Comparison of ENCODE assay signal across 8 cellular contexts in the genomic region with DNA sequence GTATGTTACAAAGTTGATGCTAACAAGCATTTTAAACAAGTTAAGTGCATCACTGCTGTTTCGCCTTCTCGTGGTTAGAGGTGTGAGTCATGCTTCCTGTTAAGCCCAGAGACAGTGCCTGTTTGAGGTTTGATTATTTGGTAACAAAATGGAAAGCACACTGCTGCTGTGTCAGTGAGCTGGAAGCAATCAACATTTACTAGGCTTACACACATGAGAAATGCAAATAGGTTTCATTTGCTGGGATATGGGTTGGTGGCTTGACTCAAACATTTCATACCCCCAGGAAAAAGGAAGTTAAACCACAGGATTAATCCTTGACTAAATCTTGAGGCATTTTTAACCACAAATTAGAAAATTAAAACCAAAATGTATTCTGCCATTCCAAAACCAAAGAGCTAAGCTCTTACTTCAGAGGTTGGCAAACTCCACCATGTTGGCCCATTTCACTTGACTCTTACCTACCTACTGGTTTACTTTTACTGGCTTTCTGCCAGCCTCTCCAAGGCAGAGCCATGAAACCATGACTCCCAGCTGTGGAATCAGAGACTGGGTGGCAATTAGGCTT.
DNase-seq lines count a peak whose midpoint lies in the region; ATAC-seq and TF ChIP-seq lines count a peak whose summit lies in the region.

No MANE protein-coding gene starts in this region.

- WGBS in gastroesophageal sphincter (ENCODE audit: low coverage in 1 of 2), 2 donors: 37% methylated on average over 2 of the region's 2 CpGs; no CpG with 5 or more reads in 1 of the 2 donors

- no peaks in the 10 kb centered on the region for H3K9me3 ChIP-seq in A673 (ENCODE audit: low read depth, low read length, poor library complexity, severe bottlenecking)
- no peaks in the 10 kb centered on the region for H3K9me3 ChIP-seq in gastroesophageal sphincter

- POLR2A ChIA-PET in A673 (lab: Charles Lee; ENCODE audit: low non-redundant PET): interaction anchor here (0.7 kb wide), 1 partner anchor 64 kb away, joined by 6 read pairs; no protein-coding TSS in a partner anchor

- H3K4me1 ChIP-seq in A673 (ENCODE audit: insufficient read depth, low read length, poor library complexity, severe bottlenecking) (peaks cover 46% of the 10 kb centered on the region), gastroesophageal sphincter (peaks cover 0 to 21% (median 0%) of the 10 kb centered on the region in 3 donors)

- H3K4me3 ChIP-seq in A673 (ENCODE audit: low read depth, low read length, poor library complexity, severe bottlenecking) (peak overlapping the region; percentile 14), gastroesophageal sphincter (no peak overlapping the region)

- H3K27ac ChIP-seq in A673 (ENCODE audit: low read depth, low read length, poor library complexity, severe bottlenecking) (peak overlapping the region; percentile 93), gastroesophageal sphincter (no peak overlapping the region)

- TF ChIP-seq EP300 in gastroesophageal sphincter (IDR thresholded peaks at IDR 0.05): no peak

- DNase-seq in A673 (ENCODE audit: low spot score): peak; percentile 98
- DNase-seq in NOMO-1 (lab: John Stamatoyannopoulos, UW; ENCODE audit: unreplicated experiment in 2 of 2): peak; percentile 86 to 97
- peak; percentile 49 for DNase-seq in activated CD8-positive, alpha-beta memory T cell treated with anti-CD3 and anti-CD28 coated beads, Interleukin-2, amount 50 U/mL, for 4 hours
- peak; percentile 15 for DNase-seq in stimulated activated CD8-positive, alpha-beta memory T cell treated with anti-CD3 and anti-CD28 coated beads, Interleukin-15, amount 100 ng/mL, for 1 hour (ENCODE audit: low read depth)
- no peak for DNase-seq in DMS79 treated with DMSO at 0.1 percent for 48 hours (lab: John Stamatoyannopoulos, UW)

- H3K27me3 ChIP-seq in A673 (replicated peaks; ENCODE audit: insufficient read depth, low read depth, low read length, poor library complexity): no peaks in the 10 kb centered on the region
- H3K27me3 ChIP-seq in gastroesophageal sphincter: no peaks in the 10 kb centered on the region

- intact Hi-C loops in A673 (cut with micrococcal nuclease; ENCODE audit: unreplicated experiment): loop anchor here (2.0 to 5.0 kb wide), 5 partner anchors 59 to 837 kb away; a partner anchor contains a TSS

- H3K36me3 ChIP-seq in A673 (ENCODE audit: insufficient read depth, low read length, poor library complexity, severe bottlenecking) (no peaks in the 10 kb centered on the region), gastroesophageal sphincter (no peaks in the 10 kb centered on the region)

- CTCF ChIA-PET in A673 (lab: Charles Lee): interaction anchor here (0.6 to 0.9 kb wide), 2 partner anchors 169 to 841 kb away, joined by 3 to 4 read pairs; no protein-coding TSS in a partner anchor

- ATAC-seq in GM18511 (IDR thresholded peaks at IDR 0.05; ENCODE audit: unreplicated experiment): peak; percentile 80
- peak; percentile 100 for ATAC-seq in HG03139 (IDR thresholded peaks at IDR 0.05; ENCODE audit: unreplicated experiment)
- ATAC-seq in gastroesophageal sphincter: peak; percentile 41

- TF ChIP-seq CTCF in A673 (conservative IDR thresholded peaks at IDR 0.05; ENCODE audit: low read depth, low read length): no peak
- no peak for TF ChIP-seq CTCF in gastroesophageal sphincter (IDR thresholded peaks at IDR 0.05)

- TF ChIP-seq POLR2A in gastroesophageal sphincter (IDR thresholded peaks at IDR 0.05): no peak

- no TSS peak for BruUV-seq in A673 (replicated peaks; lab: Mats Ljungman, UMichigan)

Comparison
In these comparisons a context has a peak if more than half of its experiments do, and no peak if none do; other contexts are left out.
1. ATAC-seq: peak in every context shown above with its lines; median percentile 100 in HG03139; 80 in GM18511; 41 in gastroesophageal sphincter.